In the genomic region with DNA sequence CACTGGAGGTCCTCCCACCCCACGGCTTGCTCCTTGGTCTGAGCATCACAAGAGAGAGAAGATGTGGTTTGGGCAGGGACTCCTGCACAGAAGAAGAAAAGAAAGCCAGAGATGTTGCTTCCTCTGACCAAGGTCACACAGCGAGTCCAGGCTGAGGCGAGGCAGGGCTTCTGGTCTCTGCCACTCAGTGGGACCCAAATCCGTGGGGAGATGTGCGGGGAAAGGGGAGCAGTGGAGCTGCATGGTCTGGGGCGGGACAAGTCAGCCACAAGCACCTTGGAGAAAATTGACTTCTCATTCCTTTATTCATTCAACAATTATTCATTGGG, we compare ENCODE assay signal across 30 cellular contexts.
DNase-seq lines count a peak whose midpoint lies in the region; ATAC-seq, FAIRE-seq and TF ChIP-seq lines count a peak whose summit lies in the region.
"Had no signal": no experiment of that assay in that cellular context is flagged by ENCODE, and none has a peak within 500 bp of the region (broad histone marks: within the 10 kb centered on the region; RNA-seq: fewer than 3 reads in every experiment).

No MANE protein-coding gene starts in this region.

- H3K4me3 ChIP-seq in HepG2 (replicated peaks in 1 of 3; ENCODE audit: insufficient read depth in 1 of 3, low read depth in 2 of 3, low read length in 3 of 3) = no peak overlapping the region
- H3K4me3 ChIP-seq in right lobe of liver = no peak overlapping the region
- no peak overlapping the region for H3K4me3 ChIP-seq in thyroid gland (replicated peaks in 1 of 3)
- no peak overlapping the region for H3K4me3 ChIP-seq in MG63
- H3K4me3 ChIP-seq: HAP-1, lower lobe of right lung, Peyer's patch, SJSA1, smooth muscle cell, suprapubic skin had no signal

- peaks cover 9% of the 10 kb centered on the region for H3K9me3 Mint-ChIP-seq in glutamatergic neuron (ENCODE audit: unreplicated experiment)
- H3K9me3 Mint-ChIP-seq: activated T-cell treated with anti-CD3 and anti-CD28 coated beads, Interleukin-2, amount 50 U/mL, for 24 hours; stimulated activated effector memory CD8-positive, alpha-beta T cell treated with anti-CD3 and anti-CD28 coated beads, Interleukin-12 subunit alpha, Interleukin-12 subunit beta, amount 100 ng/mL, for 72 hours had no signal

- TF ChIP-seq EP300 in HepG2 (IDR thresholded peaks at IDR 0.05; ENCODE audit: low read depth in 2 of 2, low read length in 2 of 2) (no peak), HepG2 (CRISPR knock-in tag; IDR thresholded peaks at IDR 0.05; ENCODE audit: borderline replicate concordance) (no peak)

- no peak for TF ChIP-seq RAD21 in HepG2 (CRISPR knock-in tag; IDR thresholded peaks at IDR 0.05)

- H3K9me3 ChIP-seq in HepG2 (ENCODE audit: low read length) (no peaks in the 10 kb centered on the region; the same call in 1 of the 2 replicates), right lobe of liver (no peaks in the 10 kb centered on the region), T-helper 17 cell (ENCODE audit: control insufficient read depth, low read length, poor library complexity, severe bottlenecking) (no peaks in the 10 kb centered on the region), thyroid gland (no peaks in the 10 kb centered on the region), MG63 (no peaks in the 10 kb centered on the region)
- H3K9me3 ChIP-seq: lower lobe of right lung, SJSA1, suprapubic skin had no signal

- no peak for FAIRE-seq in HepG2 (lab: Jason Lieb, UNC)
- FAIRE-seq: endothelial cell of umbilical vein, kidney, TTC549 had no signal

- in situ Hi-C loops in HepG2 (cut with HindIII; ENCODE audit: extremely low pct_ligation_motif_present, low pct_unique_long_range_greater_than_20kb) = loop anchor here (10.0 kb wide), 1 partner anchor 295 kb away; a partner anchor contains a TSS

- no peaks in the 10 kb centered on the region for H3K36me3 ChIP-seq in HepG2 (replicated peaks in 1 of 2; ENCODE audit: control insufficient read depth in 1 of 2, insufficient read depth in 2 of 2, low read length in 2 of 2)
- no peaks in the 10 kb centered on the region for H3K36me3 ChIP-seq in right lobe of liver
- H3K36me3 ChIP-seq in thyroid gland = no peaks in the 10 kb centered on the region
- no peaks in the 10 kb centered on the region for H3K36me3 ChIP-seq in MG63
- H3K36me3 ChIP-seq: HAP-1, lower lobe of right lung, Peyer's patch, SJSA1, suprapubic skin had no signal

- no peak overlapping the region for H3K4me2 ChIP-seq in HepG2 (ENCODE audit: low read depth, low read length)
- H3K4me2 ChIP-seq: KMS-11, smooth muscle cell had no signal

- no peak overlapping the region for H2AFZ ChIP-seq in HepG2 (ENCODE audit: low read length)

- peaks cover 24% of the 10 kb centered on the region for H3K4me1 Mint-ChIP-seq in T-helper 17 cell
- H3K4me1 Mint-ChIP-seq in glutamatergic neuron (ENCODE audit: low read depth, unreplicated experiment) = peaks cover 17% of the 10 kb centered on the region

- H3K27me3 ChIP-seq in HepG2 (ENCODE audit: control insufficient read depth in 1 of 2, insufficient read depth in 2 of 2, low read length in 2 of 2) (peaks cover 6 to 24% of the 10 kb centered on the region in 2 experiments; a peak in 3 of 5 replicates), right lobe of liver (no peaks in the 10 kb centered on the region), thyroid gland (no peaks in the 10 kb centered on the region), MG63 (no peaks in the 10 kb centered on the region)
- H3K27me3 ChIP-seq: Peyer's patch, SJSA1, suprapubic skin had no signal

- H3K9ac ChIP-seq in HepG2 (ENCODE audit: insufficient read depth, low read depth, low read length) = no peak overlapping the region
- H3K9ac ChIP-seq: KMS-11 had no signal

- ATAC-seq in HepG2 (no peak), right lobe of liver (no peak), T-helper 17 cell (no peak)
- ATAC-seq: activated CD4-positive, CD25-positive, alpha-beta regulatory T cell treated with anti-CD3 and anti-CD28 coated beads, Interleukin-2, amount 50 U/mL, for 24 hours; stimulated activated effector memory CD8-positive, alpha-beta T cell treated with anti-CD3 and anti-CD28 coated beads, Interleukin-12 subunit alpha, Interleukin-12 subunit beta, amount 100 ng/mL, for 72 hours had no signal

- CTCF ChIA-PET in HepG2 (lab: Yijun Ruan, JAX; ENCODE audit: low intra/inter-chr PET ratio, low total read pairs) = no interaction called here

- H3K27me3 Mint-ChIP-seq in T-helper 17 cell (no peaks in the 10 kb centered on the region), glutamatergic neuron (ENCODE audit: unreplicated experiment) (peaks cover 5% of the 10 kb centered on the region)
- H3K27me3 Mint-ChIP-seq: activated T-cell treated with anti-CD3 and anti-CD28 coated beads, Interleukin-2, amount 50 U/mL, for 24 hours had no signal

- H3K4me3 Mint-ChIP-seq in T-helper 17 cell (no peak overlapping the region), glutamatergic neuron (ENCODE audit: unreplicated experiment) (peak overlapping the region; percentile 14)
- H3K4me3 Mint-ChIP-seq: activated T-cell treated with anti-CD3 and anti-CD28 coated beads, Interleukin-2, amount 50 U/mL, for 24 hours; stimulated activated effector memory CD8-positive, alpha-beta T cell treated with anti-CD3 and anti-CD28 coated beads, Interleukin-12 subunit alpha, Interleukin-12 subunit beta, amount 100 ng/mL, for 72 hours had no signal

- TF ChIP-seq CTCF in HepG2 (CRISPR knock-in tag; IDR thresholded peaks at IDR 0.05) = no peak
- no peak for TF ChIP-seq CTCF in right lobe of liver (IDR thresholded peaks at IDR 0.05)
- no peak for TF ChIP-seq CTCF in glutamatergic neuron (IDR thresholded peaks at IDR 0.05; ENCODE audit: partially characterized antibody, unreplicated experiment)
- no peak for TF ChIP-seq CTCF in thyroid gland (IDR thresholded peaks at IDR 0.05)

- H3K36me3 Mint-ChIP-seq in T-helper 17 cell (ENCODE audit: low read depth) = no peaks in the 10 kb centered on the region
- no peaks in the 10 kb centered on the region for H3K36me3 Mint-ChIP-seq in glutamatergic neuron (ENCODE audit: unreplicated experiment)

- DNase-seq in HepG2 (ENCODE audit: low spot score) (no peak), right lobe of liver (no peak), T-helper 17 cell (no peak), glutamatergic neuron (no peak), thyroid gland (no peak), amygdala (lab: John Stamatoyannopoulos, UW) (no peak), SW480 (ENCODE audit: low spot score) (no peak), MG63 (no peak)
- DNase-seq: ACHN; activated T-cell treated with anti-CD3 and anti-CD28 coated beads, Interleukin-2, amount 50 U/mL, for 24 hours; anterior cingulate cortex; caudate nucleus; DMS79 treated with DMSO at 0.1 percent for 48 hours; lower lobe of right lung; NCI-H1436 treated with DMSO at 0.1 percent for 48 hours; NCI-H2171; nucleus accumbens; Peyer's patch; stimulated activated CD4-positive, alpha-beta T cell treated with anti-CD3 and anti-CD28 coated beads, Interleukin-2, amount 100 ng/mL, for 48 hours; T-helper 1 cell had no signal

- H3K79me2 ChIP-seq in HepG2 (ENCODE audit: insufficient read depth, low read length) = no peaks in the 10 kb centered on the region

- intact Hi-C loops in HepG2 (cut with micrococcal nuclease; ENCODE audit: unreplicated experiment) = no loop called here
- intact Hi-C loops in right lobe of liver (cut with DNase I) = no loop called here
- intact Hi-C loops in thyroid gland (cut with DNase I) = no loop called here

- no peaks in the 10 kb centered on the region for H4K20me1 ChIP-seq in HepG2 (ENCODE audit: insufficient read depth, low read length)

- no TSS peak for BruUV-seq in HepG2 (replicated peaks; lab: Mats Ljungman, UMichigan)

- H3K4me1 ChIP-seq in HepG2 (ENCODE audit: insufficient read depth, low read length) (peaks cover 64% of the 10 kb centered on the region), right lobe of liver (peaks cover 0 to 4% (median 0%) of the 10 kb centered on the region in 4 donors), thyroid gland (peaks cover 39 to 57% of the 10 kb centered on the region in 2 donors)

- H3K27ac ChIP-seq in HepG2 (ENCODE audit: extremely low read length, insufficient read depth, low read length) (no peak overlapping the region), right lobe of liver (no peak overlapping the region), thyroid gland (peak overlapping the region in 2 of 3 donors; percentile 11 to 42)
- H3K27ac ChIP-seq: KMS-11, lower lobe of right lung, Peyer's patch, SJSA1, suprapubic skin had no signal

- POLR2A ChIA-PET in HepG2 (lab: Yijun Ruan, JAX) = interaction anchor here (1.5 kb wide), 1 partner anchor 9 kb away, joined by 6 read pairs; no protein-coding TSS in a partner anchor

- 58% methylated on average over 3 of the region's 6 CpGs for WGBS in HepG2 (ENCODE audit: low lambda C conversion rate)
- 96% methylated on average over 3 of the region's 6 CpGs for WGBS in right lobe of liver (ENCODE audit: insufficient coverage, low coverage, low lambda C conversion rate, missing lambda C conversion rate)
- 88 to 93% methylated on average over 6 of the region's 6 CpGs for WGBS in thyroid gland, 2 donors

- no peak for TF ChIP-seq POLR2A in HepG2 (IDR thresholded peaks at IDR 0.05; ENCODE audit: insufficient read depth in 1 of 2, low read depth in 2 of 2, low read length in 2 of 2)
- TF ChIP-seq POLR2A in right lobe of liver (IDR thresholded peaks at IDR 0.05) = no peak
- no peak for TF ChIP-seq POLR2A in thyroid gland (IDR thresholded peaks at IDR 0.05)

- H3K27ac Mint-ChIP-seq in T-helper 17 cell (peak overlapping the region; percentile 60), glutamatergic neuron (ENCODE audit: unreplicated experiment) (no peak overlapping the region)
- H3K27ac Mint-ChIP-seq: activated T-cell treated with anti-CD3 and anti-CD28 coated beads, Interleukin-2, amount 50 U/mL, for 24 hours; stimulated activated effector memory CD8-positive, alpha-beta T cell treated with anti-CD3 and anti-CD28 coated beads, Interleukin-12 subunit alpha, Interleukin-12 subunit beta, amount 100 ng/mL, for 72 hours had no signal

TF ChIP-seq in HepG2, 621 proteins besides CTCF, POLR2A, EP300 and RAD21:
- TF ChIP-seq ZNF768 (CRISPR knock-in tag; IDR thresholded peaks at IDR 0.05) (peak; percentile 95), KMT2A (CRISPR knock-in tag; IDR thresholded peaks at IDR 0.05) (no peak)

Comparison
In these comparisons a context has a peak if more than half of its experiments do, and no peak if none do; other contexts are left out.
1. H3K27ac ChIP-seq: peak in thyroid gland (2 of 3); none in HepG2 (single experiment) and right lobe of liver (0 of 3).